1 cellular context compared by ENCODE assay signal in genomic region chr4:7530026-7530562, GRCh38.
TF ChIP-seq lines count a peak whose summit lies in the region.

No MANE protein-coding gene starts in this region.

TF ChIP-seq in HepG2, 621 proteins besides CTCF, POLR2A, EP300 and RAD21 (continued from another document):
- TF ChIP-seq ZBTB4 (CRISPR knock-in tag; IDR thresholded peaks at IDR 0.05; ENCODE audit: borderline replicate concordance), result no peak
- no peak for TF ChIP-seq RBFOX2 (IDR thresholded peaks at IDR 0.05; ENCODE audit: low read depth, low read length)
- TF ChIP-seq RFX3 (CRISPR knock-in tag; IDR thresholded peaks at IDR 0.05), result no peak
- TF ChIP-seq MTA3 (CRISPR knock-in tag; IDR thresholded peaks at IDR 0.05), result no peak
- TF ChIP-seq, protein P1, sequence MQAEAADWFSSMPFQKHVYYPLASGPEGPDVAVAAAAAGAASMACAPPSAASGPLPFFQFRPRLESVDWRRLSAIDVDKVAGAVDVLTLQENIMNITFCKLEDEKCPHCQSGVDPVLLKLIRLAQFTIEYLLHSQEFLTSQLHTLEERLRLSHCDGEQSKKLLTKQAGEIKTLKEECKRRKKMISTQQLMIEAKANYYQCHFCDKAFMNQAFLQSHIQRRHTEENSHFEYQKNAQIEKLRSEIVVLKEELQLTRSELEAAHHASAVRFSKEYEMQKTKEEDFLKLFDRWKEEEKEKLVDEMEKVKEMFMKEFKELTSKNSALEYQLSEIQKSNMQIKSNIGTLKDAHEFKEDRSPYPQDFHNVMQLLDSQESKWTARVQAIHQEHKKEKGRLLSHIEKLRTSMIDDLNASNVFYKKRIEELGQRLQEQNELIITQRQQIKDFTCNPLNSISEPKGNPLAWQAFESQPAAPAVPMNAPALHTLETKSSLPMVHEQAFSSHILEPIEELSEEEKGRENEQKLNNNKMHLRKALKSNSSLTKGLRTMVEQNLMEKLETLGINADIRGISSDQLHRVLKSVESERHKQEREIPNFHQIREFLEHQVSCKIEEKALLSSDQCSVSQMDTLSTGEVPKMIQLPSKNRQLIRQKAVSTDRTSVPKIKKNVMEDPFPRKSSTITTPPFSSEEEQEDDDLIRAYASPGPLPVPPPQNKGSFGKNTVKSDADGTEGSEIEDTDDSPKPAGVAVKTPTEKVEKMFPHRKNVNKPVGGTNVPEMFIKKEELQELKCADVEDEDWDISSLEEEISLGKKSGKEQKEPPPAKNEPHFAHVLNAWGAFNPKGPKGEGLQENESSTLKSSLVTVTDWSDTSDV (CRISPR knock-in tag; IDR thresholded peaks at IDR 0.05), result no peak
- TF ChIP-seq PBX2 (CRISPR knock-in tag; IDR thresholded peaks at IDR 0.05), result no peak
- no peak for TF ChIP-seq ZNF543 (CRISPR knock-in tag; IDR thresholded peaks at IDR 0.05)
- no peak for TF ChIP-seq KAT8 (CRISPR knock-in tag; IDR thresholded peaks at IDR 0.05)
- TF ChIP-seq, protein P2, sequence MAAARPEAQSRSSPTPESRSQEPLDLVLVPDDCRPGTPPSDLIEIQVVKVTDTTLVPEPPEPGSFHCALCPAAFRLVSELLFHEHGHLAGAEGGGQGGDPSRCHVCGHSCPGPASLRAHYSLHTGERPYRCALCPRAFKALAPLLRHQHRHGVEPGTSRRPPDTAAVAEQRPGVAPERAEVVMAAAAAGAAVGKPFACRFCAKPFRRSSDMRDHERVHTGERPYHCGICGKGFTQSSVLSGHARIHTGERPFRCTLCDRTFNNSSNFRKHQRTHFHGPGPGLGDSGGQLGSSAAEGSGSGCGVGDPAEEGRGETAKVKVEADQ (CRISPR knock-in tag; IDR thresholded peaks at IDR 0.05; ENCODE audit: borderline replicate concordance), result no peak
- TF ChIP-seq ZMYM3 (CRISPR knock-in tag; IDR thresholded peaks at IDR 0.05), result no peak
